ENCODE assay signal across 7 cellular contexts in the genomic region with DNA sequence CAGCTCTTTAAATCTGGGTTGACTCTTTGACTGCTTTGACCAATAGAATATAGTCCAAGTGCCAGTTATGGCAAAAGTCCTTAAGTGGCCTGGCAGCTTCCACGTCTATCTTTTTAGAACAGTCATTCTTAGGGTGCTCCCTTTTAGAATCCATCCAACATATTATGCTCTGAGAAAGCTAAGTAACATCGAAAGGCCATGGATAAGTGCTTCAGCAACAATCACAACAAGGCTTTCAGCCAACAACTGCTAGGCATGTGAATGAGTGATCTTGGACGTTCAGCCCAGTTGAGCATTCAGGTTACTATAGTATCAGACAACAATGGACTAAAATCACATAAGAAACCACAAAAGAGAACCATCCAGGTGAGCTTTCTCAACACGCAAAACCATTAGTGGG.
"Had no signal": no experiment of that assay in that cellular context is flagged by ENCODE, and none has a peak within 500 bp of the region (broad histone marks: within the 10 kb centered on the region; RNA-seq: fewer than 3 reads in every experiment).

No MANE protein-coding gene starts in this region.

- DNase-seq: GM23248, GOT3, H7, HFFc6, IMR-90 had no signal

- H3K36me3 ChIP-seq: HAP-1 had no signal

- ATAC-seq: HCT116 had no signal

- H3K27ac ChIP-seq: GM23248 had no signal

- H3K4me3 ChIP-seq: GM23248, HAP-1 had no signal

- H3K4me1 ChIP-seq: HAP-1 had no signal

- H3K9me3 ChIP-seq: HAP-1 had no signal
